Comparison of ENCODE assay signal across 8 cellular contexts in genomic region chr16:4650443-4651074, GRCh38. TPM values are rescaled to one million over a fixed set of nuclear protein-coding genes. Genes with fewer than 3 reads are reported as not detected.
A peak's percentile ranks its signal among the peaks of the same experiment; 100 is the strongest.
DNase-seq lines count a peak whose midpoint lies in the region; ATAC-seq and TF ChIP-seq lines count a peak whose summit lies in the region.
"Not testable (repeated sequence)": the region's sequence is repeated elsewhere in the genome, so short reads cannot be mapped to it uniquely, and the experiment has no call there.

No MANE protein-coding gene starts in this region.

- H3K4me3 ChIP-seq in astrocyte of the spinal cord (ENCODE audit: low read depth, low read length); heart right ventricle; parathyroid adenoma (ENCODE audit: low read depth, low read length): not testable (repeated sequence)

- peak overlapping the region in 1 of 10 donors; percentile 48 for H3K27ac ChIP-seq in heart right ventricle
- not testable (repeated sequence) for H3K27ac ChIP-seq in parathyroid adenoma

- WGBS in heart right ventricle, 2 donors, result 87 to 88% methylated on average over 15 of the region's 15 CpGs

- in situ Hi-C loops in astrocyte of the spinal cord (cut with HindIII; ENCODE audit: low sequenced_read_pairs), result not testable (repeated sequence)

- peaks cover 51% of the 10 kb centered on the region for H3K4me1 Mint-ChIP-seq in stimulated activated naive CD8-positive, alpha-beta T cell treated with anti-CD3 and anti-CD28 coated beads, Interleukin-15, amount 100 ng/mL, for 72 hours

- H3K9me3 Mint-ChIP-seq in stimulated activated naive CD8-positive, alpha-beta T cell treated with anti-CD3 and anti-CD28 coated beads, Interleukin-15, amount 100 ng/mL, for 72 hours, result not testable (repeated sequence)

- H3K4me2 ChIP-seq in parathyroid adenoma (ENCODE audit: low read length), result not testable (repeated sequence)

- not testable (repeated sequence) for H3K9me3 ChIP-seq in heart right ventricle; parathyroid adenoma (ENCODE audit: control insufficient read depth, low read length)

- peak in 5 of 8 donors; percentile 41 to 49 (median 48) for ATAC-seq in heart right ventricle
- peak; percentile 66 for ATAC-seq in stimulated activated naive CD8-positive, alpha-beta T cell treated with anti-CD3 and anti-CD28 coated beads, Interleukin-15, amount 100 ng/mL, for 72 hours

- not testable (repeated sequence) for H3K9ac ChIP-seq in parathyroid adenoma

- peak; percentile 77 for TF ChIP-seq CTCF in astrocyte of the spinal cord (IDR thresholded peaks at IDR 0.05; ENCODE audit: low read depth, low read length)
- TF ChIP-seq CTCF in heart right ventricle (IDR thresholded peaks at IDR 0.05), result peak; percentile 40 to 92 (median 67)
- peak; percentile 67 for TF ChIP-seq CTCF in parathyroid adenoma (IDR thresholded peaks at IDR 0.05)

- intact Hi-C loops in heart right ventricle (cut with DNase I), result not testable (repeated sequence)

- peaks cover 31% of the 10 kb centered on the region for H3K79me2 ChIP-seq in parathyroid adenoma

- H2AFZ ChIP-seq in parathyroid adenoma, result not testable (repeated sequence)

- peak overlapping the region in 1 of 2 donors; percentile 82 for H3K27ac Mint-ChIP-seq in stimulated activated naive CD8-positive, alpha-beta T cell treated with anti-CD3 and anti-CD28 coated beads, Interleukin-15, amount 100 ng/mL, for 72 hours

- not testable (repeated sequence) for H3K4me3 Mint-ChIP-seq in stimulated activated naive CD8-positive, alpha-beta T cell treated with anti-CD3 and anti-CD28 coated beads, Interleukin-15, amount 100 ng/mL, for 72 hours

- DNase-seq in DMS114 treated with DMSO at 0.1 percent for 48 hours (lab: John Stamatoyannopoulos, UW; ENCODE audit: unreplicated experiment) (peak; percentile 24), HuH-7 (ENCODE audit: low spot score) (peak; percentile 87), NOMO-1 treated with dmso at 0.1 percent for 144 hours (lab: John Stamatoyannopoulos, UW; ENCODE audit: unreplicated experiment) (peak; percentile 20), astrocyte of the spinal cord (ENCODE audit: low read depth, low spot score) (peak; percentile 13), heart right ventricle (peak in 1 of 2 donors; percentile 58)
- DNase-seq in activated CD4-positive, alpha-beta T cell treated with anti-CD3 and anti-CD28 coated beads for 24 hours (ENCODE audit: low read depth in 2 of 2), result peak; percentile 69 to 70
- DNase-seq in stimulated activated naive CD8-positive, alpha-beta T cell treated with anti-CD3 and anti-CD28 coated beads, Interleukin-15, amount 100 ng/mL, for 72 hours, result peak; percentile 78 to 83

- H3K4me1 ChIP-seq in heart right ventricle, parathyroid adenoma: not testable (repeated sequence)

- peaks cover 0 to 79% (median 34%) of the 10 kb centered on the region in 9 donors for H3K36me3 ChIP-seq in heart right ventricle
- not testable (repeated sequence) for H3K36me3 ChIP-seq in parathyroid adenoma (ENCODE audit: control insufficient read depth, insufficient read depth, low read length)

- not testable (repeated sequence) for H3K27me3 ChIP-seq in heart right ventricle; parathyroid adenoma (ENCODE audit: control insufficient read depth, insufficient read depth, low read length)

- H3K27me3 Mint-ChIP-seq in stimulated activated naive CD8-positive, alpha-beta T cell treated with anti-CD3 and anti-CD28 coated beads, Interleukin-15, amount 100 ng/mL, for 72 hours, result not testable (repeated sequence)

RNA-seq across cellular contexts. Expression of gene MGRN1, which starts 25.9 kb away (rescaled TPM):
- total RNA-seq in heart right ventricle, result 10 to 100 TPM; 32.2 to 73.5 (median 42.9) TPM
- 10 to 100 TPM; 19.2 to 20.3 TPM for polyA plus RNA-seq in heart right ventricle

RNA-seq across cellular contexts. Expression of gene UBALD1, which starts 35.9 kb away (rescaled TPM):
- total RNA-seq in heart right ventricle, result 10 to 100 TPM; 14.7 to 34.4 (median 20.4) TPM
- polyA plus RNA-seq in heart right ventricle, result 10 to 100 TPM; 19.4 to 39.4 TPM

RNA-seq across cellular contexts. Expression of gene NUDT16L1, which starts 42.8 kb away (rescaled TPM):
- 10 to 100 TPM; 34.1 to 65.7 (median 49.6) TPM for total RNA-seq in heart right ventricle
- polyA plus RNA-seq in heart right ventricle, result 10 to 100 TPM; 25.4 to 48.8 TPM
